In the genomic region with DNA sequence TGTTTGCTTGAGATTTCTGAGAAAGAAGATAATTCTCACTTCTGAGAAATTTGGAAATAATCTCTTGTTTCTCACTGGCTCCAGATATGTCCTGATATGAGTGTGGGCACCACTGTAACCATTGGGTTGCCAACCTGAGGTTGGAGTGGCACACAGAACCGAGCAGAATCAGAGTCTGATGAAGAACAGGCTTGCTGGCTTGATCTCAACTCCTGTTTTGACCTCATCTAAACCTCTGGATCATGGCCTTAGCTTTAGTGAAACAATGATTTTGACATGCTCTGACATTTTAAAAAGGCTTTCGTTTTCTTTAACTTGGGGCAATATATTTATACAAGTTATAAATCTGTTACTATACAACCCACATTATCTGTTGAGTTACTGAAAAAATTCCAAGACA, we compare ENCODE assay signal across 35 cellular contexts.
"Had no signal": no experiment of that assay in that cellular context is flagged by ENCODE, and none has a peak within 500 bp of the region (broad histone marks: within the 10 kb centered on the region; RNA-seq: fewer than 3 reads in every experiment).

No MANE protein-coding gene starts in this region.

- H3K4me2 ChIP-seq: KMS-11 had no signal

- H3K27ac ChIP-seq: KMS-11 had no signal

- DNase-seq: Karpas-422, Kasumi-1, KG1, MM.1S, MV-4-11, NCI-H1048, NCI-H1092, NCI-H1092 treated with DMSO at 0.1 percent for 48 hours, NCI-H1105, NCI-H1105 treated with DMSO at 0.1 percent for 48 hours, NCI-H1417, NCI-H1417 treated with DMSO at 0.1 percent for 48 hours, NCI-H1436 treated with DMSO at 0.1 percent for 48 hours, NCI-H146, NCI-H1694, NCI-H1694 treated with DMSO at 0.1 percent for 48 hours, NCI-H187, NCI-H187 treated with DMSO at 0.1 percent for 48 hours, NCI-H2029, NCI-H2029 treated with DMSO at 0.1 percent for 48 hours, NCI-H2081, NCI-H2081 treated with DMSO at 0.1 percent for 48 hours, NCI-H2107, NCI-H2171, NCI-H2171 treated with DMSO at 0.1 percent for 48 hours, NCI-H2227 treated with DMSO at 0.1 percent for 48 hours, NCI-H226, NCI-H345, NCI-H446, NCI-H446 treated with DMSO at 0.1 percent for 48 hours, NCI-H510A, NCI-H510A treated with DMSO at 0.1 percent for 48 hours, NCI-H524, NCI-H524 treated with DMSO at 0.1 percent for 48 hours had no signal

- H3K9ac ChIP-seq: KMS-11 had no signal
